ENCODE assay signal across 8 cellular contexts in genomic region chr1:201254625-201255469, GRCh38. TPM values are rescaled to one million over a fixed set of nuclear protein-coding genes. Genes with fewer than 3 reads are reported as not detected.
DNase-seq lines count a peak whose midpoint lies in the region; ATAC-seq and TF ChIP-seq lines count a peak whose summit lies in the region.

No MANE protein-coding gene starts in this region.

- no peak for ATAC-seq in GM18511 (IDR thresholded peaks at IDR 0.05; ENCODE audit: unreplicated experiment)

- TF ChIP-seq CTCF in Loucy (conservative IDR thresholded peaks at IDR 0.05; ENCODE audit: low read length): peak; percentile 96
- peak; percentile 93 for TF ChIP-seq CTCF in liver (IDR thresholded peaks at IDR 0.05; ENCODE audit: low read depth, low read length, missing input control)

- DNase-seq in NCI-H1417 (lab: John Stamatoyannopoulos, UW) (peak; percentile 18 to 77 (median 54)), NCI-H1417 treated with DMSO at 0.1 percent for 48 hours (lab: John Stamatoyannopoulos, UW) (no peak), caudate nucleus (lab: John Stamatoyannopoulos, UW) (peak in 34 of 61 donors; percentile 3 to 61 (median 32))
- peak; percentile 17 to 63 (median 39) for DNase-seq in activated CD4-positive, CD25-positive, alpha-beta regulatory T cell (lab: John Stamatoyannopoulos, UW)
- peak; percentile 9 to 56 (median 30) for DNase-seq in stimulated activated CD4-positive, alpha-beta T cell treated with anti-CD3 and anti-CD28 coated beads, TNF-alpha, amount 100 ng/mL, for 4 hours (ENCODE audit: low read depth in 3 of 3)

- H3F3A ChIP-seq in Loucy (ENCODE audit: low read depth): no peaks in the 10 kb centered on the region

- peak; percentile 94 to 96 for TF ChIP-seq RAD21 in liver (IDR thresholded peaks at IDR 0.05)

- H3K4me1 ChIP-seq in Loucy (ENCODE audit: insufficient read depth, low read length, poor library complexity, severe bottlenecking) (no peaks in the 10 kb centered on the region), liver (ENCODE audit: control insufficient read depth in 4 of 4, insufficient read depth in 4 of 4, low read length in 3 of 4) (peaks cover 0 to 2% (median 0%) of the 10 kb centered on the region in 4 donors)

- H3K79me2 ChIP-seq in Loucy (ENCODE audit: insufficient read depth, low read length): no peaks in the 10 kb centered on the region

- H3K27me3 ChIP-seq in Loucy (ENCODE audit: insufficient read depth, low read length, poor library complexity, severe bottlenecking) (no peaks in the 10 kb centered on the region), liver (ENCODE audit: control insufficient read depth in 4 of 4, insufficient read depth in 4 of 4, low read length in 3 of 4) (peaks cover 0 to 3% (median 1%) of the 10 kb centered on the region in 4 donors)

- H3K4me3 ChIP-seq in Loucy (ENCODE audit: low read length, poor library complexity, severe bottlenecking) (no peak overlapping the region), liver (ENCODE audit: low read depth in 1 of 3, low read length in 3 of 3) (no peak overlapping the region)

- no peak overlapping the region for H3K4me2 ChIP-seq in Loucy (ENCODE audit: low read depth, low read length, poor library complexity, severe bottlenecking)

- no peaks in the 10 kb centered on the region for H3K9me2 ChIP-seq in Loucy (replicated peaks; ENCODE audit: low read depth, low read length)

- 37% methylated on average over 24 of the region's 24 CpGs for WGBS in liver

- H3K36me3 ChIP-seq in Loucy (ENCODE audit: insufficient read depth, low read length) (no peaks in the 10 kb centered on the region), liver (ENCODE audit: control insufficient read depth in 4 of 4, insufficient read depth in 3 of 4, low read depth in 1 of 4, low read length in 3 of 4) (no peaks in the 10 kb centered on the region)

- H3K27ac ChIP-seq in caudate nucleus (ENCODE audit: low read depth, low read length) (no peak overlapping the region), liver (ENCODE audit: low read depth in 1 of 2, low read length in 2 of 2) (no peak overlapping the region)

- H2AFZ ChIP-seq in Loucy (ENCODE audit: low read length): no peak overlapping the region

- H3K9me3 ChIP-seq in Loucy (ENCODE audit: insufficient read depth, low read depth, low read length): no peaks in the 10 kb centered on the region
- no peaks in the 10 kb centered on the region for H3K9me3 ChIP-seq in liver (ENCODE audit: control insufficient read depth in 4 of 4, low read length in 3 of 4)

- no peak overlapping the region for H3K9ac ChIP-seq in Loucy (ENCODE audit: low read depth, low read length, poor library complexity, severe bottlenecking)
- H3K9ac ChIP-seq in liver (ENCODE audit: low read depth in 1 of 2, low read length in 2 of 2): no peak overlapping the region

- H4K20me1 ChIP-seq in Loucy (ENCODE audit: insufficient read depth, low read length, poor library complexity, severe bottlenecking): no peaks in the 10 kb centered on the region

TF ChIP-seq in liver, 16 proteins besides CTCF, POLR2A, EP300 and RAD21:
- no peak for TF ChIP-seq YY1 (IDR thresholded peaks at IDR 0.05)
- no peak for TF ChIP-seq FOXA1 (IDR thresholded peaks at IDR 0.05)
- TF ChIP-seq ATF3 (IDR thresholded peaks at IDR 0.05): no peak
- no peak for TF ChIP-seq FOXA2 (IDR thresholded peaks at IDR 0.05)
- no peak for TF ChIP-seq EGR1 (IDR thresholded peaks at IDR 0.05; ENCODE audit: low read depth in 2 of 2)
- TF ChIP-seq HNF4A (conservative IDR thresholded peaks at IDR 0.05): no peak
- TF ChIP-seq JUND (IDR thresholded peaks at IDR 0.05): no peak

RNA-seq across cellular contexts. Expression of gene PKP1, which starts 28.5 kb away (rescaled TPM):
- not detected for total RNA-seq in liver
- polyA plus RNA-seq in liver: under 1 TPM in 1 of 2 donors, not detected in 1; 0.01 TPM
